18 cellular contexts compared by ENCODE assay signal in genomic region chr6:3276174-3277167, GRCh38. TPM values are rescaled to one million over a fixed set of nuclear protein-coding genes. Genes with fewer than 3 reads are reported as not detected.
DNase-seq lines count a peak whose midpoint lies in the region; ATAC-seq and TF ChIP-seq lines count a peak whose summit lies in the region.
"Had no signal": no experiment of that assay in that cellular context is flagged by ENCODE, and none has a peak within 500 bp of the region (broad histone marks: within the 10 kb centered on the region; RNA-seq: fewer than 3 reads in every experiment).

No MANE protein-coding gene starts in this region.

- H3K36me3 Mint-ChIP-seq in T-helper 1 cell treated with Interleukin-12 subunit alpha and Interleukin-12 subunit beta and Interleukin-4 antibody, amounts not matched to agents 30 μg/mL and 1 μg/mL, for 36 hours (ENCODE audit: low read depth) = peaks cover 8% of the 10 kb centered on the region
- H3K36me3 Mint-ChIP-seq in CD4-positive, CD25-positive, alpha-beta regulatory T cell = peaks cover 7% of the 10 kb centered on the region
- peaks cover 28% of the 10 kb centered on the region for H3K36me3 Mint-ChIP-seq in brain

- POLR2A ChIA-PET in HEK293T (lab: Yijun Ruan, JAX) = no interaction called here

- H3K9me3 Mint-ChIP-seq in T-helper 1 cell treated with Interleukin-12 subunit alpha and Interleukin-12 subunit beta and Interleukin-4 antibody, amounts not matched to agents 30 μg/mL and 1 μg/mL, for 36 hours = no peaks in the 10 kb centered on the region
- peaks cover 0 to 2% (median 0%) of the 10 kb centered on the region in 7 donors for H3K9me3 Mint-ChIP-seq in CD4-positive, CD25-positive, alpha-beta regulatory T cell
- H3K9me3 Mint-ChIP-seq in brain = no peaks in the 10 kb centered on the region
- H3K9me3 Mint-ChIP-seq: CD14-positive monocyte had no signal

- CTCF ChIA-PET in HEK293T (lab: Yijun Ruan, JAX) = interaction anchor here (0.5 to 0.6 kb wide), 2 partner anchors 17 to 335 kb away, joined by 5 to 9 read pairs; no protein-coding TSS in a partner anchor

- H3K4me1 Mint-ChIP-seq in T-helper 1 cell treated with Interleukin-12 subunit alpha and Interleukin-12 subunit beta and Interleukin-4 antibody, amounts not matched to agents 30 μg/mL and 1 μg/mL, for 36 hours (ENCODE audit: low read depth) = peaks cover 3% of the 10 kb centered on the region
- H3K4me1 Mint-ChIP-seq in CD4-positive, CD25-positive, alpha-beta regulatory T cell = peaks cover 10 to 20% (median 12%) of the 10 kb centered on the region in 4 donors
- peaks cover 17% of the 10 kb centered on the region for H3K4me1 Mint-ChIP-seq in brain

- ATAC-seq in CD4-positive, CD25-positive, alpha-beta regulatory T cell (ENCODE audit: low read depth in 2 of 2) = no peak

- H3K4me1 ChIP-seq in CD4-positive, CD25-positive, alpha-beta regulatory T cell (ENCODE audit: control insufficient read depth, insufficient read depth, low read length, poor library complexity, severe bottlenecking) = peaks cover 3% of the 10 kb centered on the region

- no peak overlapping the region for H3K4me3 ChIP-seq in CD4-positive, CD25-positive, alpha-beta regulatory T cell (ENCODE audit: low read depth, low read length)

- intact Hi-C loops in posterior vena cava (cut with DNase I) = loop anchor here in 1 of 2 donors (5.0 kb wide), 1 partner anchor 461 kb away; no protein-coding TSS in a partner anchor

- DNase-seq in T-helper 1 cell (no peak), posterior vena cava (ENCODE audit: low spot score) (peak; percentile 69), ecto neural progenitor cell (ENCODE audit: low spot score) (no peak), GM20000 (ENCODE audit: low spot score) (no peak), HEK293T (ENCODE audit: extremely low spot score) (no peak)
- DNase-seq in CD4-positive, CD25-positive, alpha-beta regulatory T cell = no peak
- DNase-seq: COR-L47, DMS 273 treated with DMSO at 0.1 percent for 48 hours, DND-41, NCI-H1417 treated with DMSO at 0.1 percent for 48 hours, NCI-H187 treated with DMSO at 0.1 percent for 48 hours, NCI-H226, NCI-H524 treated with DMSO at 0.1 percent for 48 hours, RPMI8226 had no signal

- H3K27me3 Mint-ChIP-seq in T-helper 1 cell treated with Interleukin-12 subunit alpha and Interleukin-12 subunit beta and Interleukin-4 antibody, amounts not matched to agents 30 μg/mL and 1 μg/mL, for 36 hours (ENCODE audit: low read depth) = no peaks in the 10 kb centered on the region
- no peaks in the 10 kb centered on the region for H3K27me3 Mint-ChIP-seq in CD4-positive, CD25-positive, alpha-beta regulatory T cell
- H3K27me3 Mint-ChIP-seq in brain = no peaks in the 10 kb centered on the region

- no peaks in the 10 kb centered on the region for H3K9me3 ChIP-seq in CD4-positive, CD25-positive, alpha-beta regulatory T cell (ENCODE audit: control insufficient read depth in 2 of 2, low read length in 2 of 2)

- H3K4me3 Mint-ChIP-seq in T-helper 1 cell treated with Interleukin-12 subunit alpha and Interleukin-12 subunit beta and Interleukin-4 antibody, amounts not matched to agents 30 μg/mL and 1 μg/mL, for 36 hours = no peak overlapping the region
- no peak overlapping the region for H3K4me3 Mint-ChIP-seq in CD4-positive, CD25-positive, alpha-beta regulatory T cell
- no peak overlapping the region for H3K4me3 Mint-ChIP-seq in brain
- H3K4me3 Mint-ChIP-seq: CD14-positive monocyte had no signal

- H3K27ac Mint-ChIP-seq in T-helper 1 cell treated with Interleukin-12 subunit alpha and Interleukin-12 subunit beta and Interleukin-4 antibody, amounts not matched to agents 30 μg/mL and 1 μg/mL, for 36 hours = peak overlapping the region; percentile 17
- H3K27ac Mint-ChIP-seq in CD4-positive, CD25-positive, alpha-beta regulatory T cell = peak overlapping the region in 2 of 3 donors; percentile 32 to 48
- peak overlapping the region in 3 of 5 experiments; percentile 2 to 53 (median 52) for H3K27ac Mint-ChIP-seq in brain

- no peak for TF ChIP-seq CTCF in brain (conservative IDR thresholded peaks at IDR 0.05)
- no peak for TF ChIP-seq CTCF in GM20000 (IDR thresholded peaks at IDR 0.05; ENCODE audit: extremely low read depth, missing control alignments)

- H3K36me3 ChIP-seq in CD4-positive, CD25-positive, alpha-beta regulatory T cell (ENCODE audit: control insufficient read depth, insufficient read depth, low read length) = peaks cover 11% of the 10 kb centered on the region

- H3K27ac ChIP-seq in CD4-positive, CD25-positive, alpha-beta regulatory T cell (ENCODE audit: insufficient read depth, low read length, poor library complexity, severe bottlenecking) = no peak overlapping the region
- H3K27ac ChIP-seq: 22Rv1 had no signal

- H3K27me3 ChIP-seq in CD4-positive, CD25-positive, alpha-beta regulatory T cell (ENCODE audit: control insufficient read depth, insufficient read depth, low read length) = no peaks in the 10 kb centered on the region

TF ChIP-seq in HEK293T, 16 proteins besides CTCF, POLR2A, EP300 and RAD21:
- no peak for TF ChIP-seq SUZ12 (IDR thresholded peaks at IDR 0.05)
- TF ChIP-seq PKNOX1 (IDR thresholded peaks at IDR 0.05) = no peak
- TF ChIP-seq HDGF (IDR thresholded peaks at IDR 0.05; ENCODE audit: borderline replicate concordance) = no peak
- no peak for TF ChIP-seq FOXK2 (IDR thresholded peaks at IDR 0.05)
- TF ChIP-seq FOXM1 (IDR thresholded peaks at IDR 0.05; ENCODE audit: borderline replicate concordance) = no peak
- no peak for TF ChIP-seq ZNF384 (IDR thresholded peaks at IDR 0.05)
- TF ChIP-seq CTBP1 (IDR thresholded peaks at IDR 0.05; ENCODE audit: borderline replicate concordance) = no peak
- TF ChIP-seq BHLHE40 (IDR thresholded peaks at IDR 0.05; ENCODE audit: borderline replicate concordance) = no peak
- TF ChIP-seq L3MBTL2 (conservative IDR thresholded peaks at IDR 0.05) = no peak
- TF ChIP-seq FOXA1 (IDR thresholded peaks at IDR 0.05) = no peak
TF ChIP-seq in HEK293T: peak in this region for 0.

RNA-seq across cellular contexts. Expression of gene PSMG4, which starts 17.7 kb away (rescaled TPM):
- total RNA-seq in CD4-positive, CD25-positive, alpha-beta regulatory T cell = 18.0 TPM
- polyA plus RNA-seq in CD4-positive, CD25-positive, alpha-beta regulatory T cell = 10 to 100 TPM; 45.2 to 56.8 (median 52.7) TPM
- polyA plus RNA-seq in brain (ENCODE audit: insufficient read depth, low read depth, low replicate concordance) = 20.5 TPM
- 10 to 100 TPM; 14.3 to 18.0 TPM for total RNA-seq in posterior vena cava

RNA-seq across cellular contexts. Expression of gene TUBB2B, which starts 49.0 kb away (rescaled TPM):
- 0.91 TPM for total RNA-seq in CD4-positive, CD25-positive, alpha-beta regulatory T cell
- under 1 TPM in 3 of 4 donors, not detected in 1; 0.09 to 0.10 (median 0.10) TPM for polyA plus RNA-seq in CD4-positive, CD25-positive, alpha-beta regulatory T cell
- 1,989 TPM for polyA plus RNA-seq in brain (ENCODE audit: insufficient read depth, low read depth, low replicate concordance)
- total RNA-seq in posterior vena cava = 1 to 10 TPM; 3.0 to 5.7 TPM
